Comparison of ENCODE assay signal across 17 cellular contexts in genomic region chr4:20658456-20658855, GRCh38. TPM values are rescaled to one million over a fixed set of nuclear protein-coding genes. Genes with fewer than 3 reads are reported as not detected.
DNase-seq lines count a peak whose midpoint lies in the region; ATAC-seq and TF ChIP-seq lines count a peak whose summit lies in the region.
"Had no signal": no experiment of that assay in that cellular context is flagged by ENCODE, and none has a peak within 500 bp of the region (broad histone marks: within the 10 kb centered on the region; RNA-seq: fewer than 3 reads in every experiment).

No MANE protein-coding gene starts in this region.

- ATAC-seq in HG02885 (IDR thresholded peaks at IDR 0.05; ENCODE audit: poor library complexity, unreplicated experiment), result no peak

- no peaks in the 10 kb centered on the region for H4K20me1 ChIP-seq in mammary epithelial cell (ENCODE audit: insufficient read depth, low read length)
- H4K20me1 ChIP-seq: BLaER1 treated with 17β-estradiol and CSF1 and Interleukin-3, amounts not matched to agents 10 nM and 100 nM had no signal

- CTCF ChIA-PET in mammary epithelial cell (lab: Charles Lee; ENCODE audit: low non-redundant PET), result no interaction called here

- intact Hi-C loops in mammary epithelial cell (cut with micrococcal nuclease) (no loop called here), breast epithelium (cut with DNase I; ENCODE audit: low total_unique reads) (no loop called here)

- no peak overlapping the region for H3K4me3 ChIP-seq in mammary epithelial cell (replicated peaks in 1 of 3; ENCODE audit: insufficient read depth in 1 of 3, low read depth in 2 of 3, low read length in 3 of 3)
- H3K4me3 ChIP-seq in breast epithelium, result no peak overlapping the region
- H3K4me3 ChIP-seq in epithelial cell of esophagus (ENCODE audit: low read length), result no peak overlapping the region
- H3K4me3 ChIP-seq: BLaER1 treated with 17β-estradiol and CSF1 and Interleukin-3, amounts not matched to agents 10 nM and 100 nM; GM23248 had no signal

- WGBS in mammary epithelial cell (ENCODE audit: low coverage, missing lambda C conversion rate), result 36% methylated on average over 4 of the region's 4 CpGs

- H3K27me3 ChIP-seq in mammary epithelial cell (ENCODE audit: insufficient read depth, low read length) (no peaks in the 10 kb centered on the region), breast epithelium (no peaks in the 10 kb centered on the region)
- H3K27me3 ChIP-seq: BLaER1 treated with 17β-estradiol and CSF1 and Interleukin-3, amounts not matched to agents 10 nM and 100 nM had no signal

- DNase-seq in mammary epithelial cell, result peak; percentile 6
- no peak for DNase-seq in breast epithelium (ENCODE audit: low spot score in 2 of 2)
- peak; percentile 59 for DNase-seq in epithelial cell of esophagus (ENCODE audit: low read depth)
- peak; percentile 35 for DNase-seq in pons (ENCODE audit: low spot score)
- no peak for DNase-seq in substantia nigra (lab: John Stamatoyannopoulos, UW)
- DNase-seq in NOMO-1 treated with dmso at 0.1 percent for 144 hours (lab: John Stamatoyannopoulos, UW; ENCODE audit: unreplicated experiment), result no peak
- DNase-seq: 8988T; Calu3; CD4-positive, CD25-positive, alpha-beta regulatory T cell; DMS 273 treated with DMSO at 0.1 percent for 48 hours; DMS79 treated with DMSO at 0.1 percent for 48 hours; EL; GM23248; H7; IMR-90 had no signal

- no peaks in the 10 kb centered on the region for H3K79me2 ChIP-seq in mammary epithelial cell (ENCODE audit: insufficient read depth, low read length)

- H3K36me3 ChIP-seq in mammary epithelial cell (ENCODE audit: insufficient read depth, low read length) (no peaks in the 10 kb centered on the region), breast epithelium (no peaks in the 10 kb centered on the region)
- H3K36me3 ChIP-seq: BLaER1 treated with 17β-estradiol and CSF1 and Interleukin-3, amounts not matched to agents 10 nM and 100 nM had no signal

- BruUV-seq in mammary epithelial cell (replicated peaks; lab: Mats Ljungman, UMichigan), result no TSS peak

- TF ChIP-seq POLR2A in breast epithelium (IDR thresholded peaks at IDR 0.05), result no peak

- peak overlapping the region; percentile 3 for H2AFZ ChIP-seq in mammary epithelial cell (ENCODE audit: low read depth, low read length)
- H2AFZ ChIP-seq: GM23248 had no signal

- dilution Hi-C loops in mammary epithelial cell (cut with HindIII; ENCODE audit: low sequenced_read_pairs), result no loop called here

- H3K9ac ChIP-seq in mammary epithelial cell (ENCODE audit: insufficient read depth, low read length), result no peak overlapping the region
- H3K9ac ChIP-seq: BLaER1 treated with 17β-estradiol and CSF1 and Interleukin-3, amounts not matched to agents 10 nM and 100 nM; GM23248 had no signal

- no peak overlapping the region for H3K4me2 ChIP-seq in mammary epithelial cell (ENCODE audit: insufficient read depth, low read depth, low read length)
- H3K4me2 ChIP-seq: BLaER1 treated with 17β-estradiol and CSF1 and Interleukin-3, amounts not matched to agents 10 nM and 100 nM had no signal

- no peaks in the 10 kb centered on the region for H3K9me3 ChIP-seq in mammary epithelial cell (replicated peaks; ENCODE audit: insufficient read depth, low read length)
- H3K9me3 ChIP-seq in breast epithelium, result no peaks in the 10 kb centered on the region
- H3K9me3 ChIP-seq: BLaER1 treated with 17β-estradiol and CSF1 and Interleukin-3, amounts not matched to agents 10 nM and 100 nM had no signal

- no peak overlapping the region for H3K27ac ChIP-seq in mammary epithelial cell (ENCODE audit: insufficient read depth, low read depth, low read length)
- H3K27ac ChIP-seq in breast epithelium, result no peak overlapping the region
- H3K27ac ChIP-seq in substantia nigra (ENCODE audit: low read depth, low read length, poor library complexity, severe bottlenecking), result no peak overlapping the region
- H3K27ac ChIP-seq: BLaER1 treated with 17β-estradiol and CSF1 and Interleukin-3, amounts not matched to agents 10 nM and 100 nM; GM23248 had no signal

- H3K4me1 ChIP-seq in mammary epithelial cell (ENCODE audit: insufficient read depth, low read length) (peaks cover 13% of the 10 kb centered on the region), breast epithelium (no peaks in the 10 kb centered on the region)

- TF ChIP-seq CTCF in mammary epithelial cell (conservative IDR thresholded peaks at IDR 0.05 in 1 of 2, IDR thresholded peaks at IDR 0.05 in 1 of 2; ENCODE audit: extremely low read depth in 1 of 2, insufficient read depth in 1 of 2, low read depth in 1 of 2, low read length in 2 of 2) (no peak), breast epithelium (IDR thresholded peaks at IDR 0.05) (no peak), epithelial cell of esophagus (IDR thresholded peaks at IDR 0.05; ENCODE audit: insufficient read depth, low read depth, low read length, missing control alignments) (no peak)

- in situ Hi-C loops in mammary epithelial cell (cut with MboI; ENCODE audit: low sequenced_read_pairs in 2 of 2), result no loop called here

RNA-seq across cellular contexts. Expression of gene PACRGL, which starts 41.8 kb away (rescaled TPM):
- 10 to 100 TPM; 16.0 to 29.2 TPM for total RNA-seq in mammary epithelial cell
- 11.5 TPM for polyA plus RNA-seq in mammary epithelial cell
- 6.3 TPM for polyA minus RNA-seq in mammary epithelial cell
- total RNA-seq in breast epithelium, result 10 to 100 TPM; 25.4 to 53.4 (median 46.2) TPM

Comparison
In these comparisons a context has a peak if more than half of its experiments do, and no peak if none do; other contexts are left out.
1. DNase-seq: peak in mammary epithelial cell (single experiment), epithelial cell of esophagus (single experiment) and pons (single experiment); none in breast epithelium (0 of 2), substantia nigra (0 of 49) and NOMO-1 treated with dmso at 0.1 percent for 144 hours (single experiment).